In the genomic region with DNA sequence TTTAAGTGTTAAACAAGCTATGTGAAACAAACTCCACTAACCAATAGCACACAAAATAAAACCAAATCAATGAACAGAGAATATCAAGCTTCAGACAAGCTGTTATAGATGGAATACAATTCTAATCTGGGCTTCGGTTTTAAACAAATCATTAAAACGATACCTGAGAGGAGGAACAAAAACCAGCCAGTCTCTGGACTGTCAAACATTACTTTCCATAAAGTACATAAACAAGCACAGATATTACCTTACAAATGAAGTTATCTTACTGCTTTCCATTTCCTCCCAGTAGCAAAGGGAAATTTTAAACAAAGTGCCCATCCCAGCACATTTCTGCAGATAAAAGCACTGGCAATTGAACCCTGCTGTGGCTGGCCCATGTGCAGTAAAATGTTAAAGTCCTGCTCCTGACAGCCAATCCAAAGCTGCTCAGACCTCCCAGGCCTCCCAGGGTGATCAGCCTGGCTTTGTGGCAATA, we compare ENCODE assay signal across 10 cellular contexts.
DNase-seq lines count a peak whose midpoint lies in the region; ATAC-seq, FAIRE-seq and TF ChIP-seq lines count a peak whose summit lies in the region.
"Had no signal": no experiment of that assay in that cellular context is flagged by ENCODE, and none has a peak within 500 bp of the region (broad histone marks: within the 10 kb centered on the region; RNA-seq: fewer than 3 reads in every experiment).

No MANE protein-coding gene starts in this region.

- FAIRE-seq in A549 (lab: Jason Lieb, UNC), result no peak
- FAIRE-seq: H54 had no signal

- H3K4me2 ChIP-seq in A549, result peak overlapping the region; percentile 9; the same call in 1 of the 3 replicates

- H3K27ac ChIP-seq in A549 (no peak overlapping the region), colonic mucosa (no peak overlapping the region)

- POLR2A ChIA-PET in A549 (lab: Yijun Ruan, JAX), result no interaction called here

- no peaks in the 10 kb centered on the region for H3K9me3 ChIP-seq in A549
- no peaks in the 10 kb centered on the region for H3K9me3 ChIP-seq in colonic mucosa

- H3K4me3 ChIP-seq in A549 (no peak overlapping the region), colonic mucosa (no peak overlapping the region)

- DNase-seq in A549 (ENCODE audit: low read depth in 1 of 2, low spot score in 1 of 2) (no peak), OCI-M1 (lab: John Stamatoyannopoulos, UW) (peak; percentile 58), A172 (ENCODE audit: low spot score) (no peak), colonic mucosa (no peak), dermis blood vessel endothelial cell (no peak)
- DNase-seq: AML-193 had no signal

- intact Hi-C loops in colonic mucosa (cut with DNase I), result no loop called here

- TF ChIP-seq EP300 in A549 (IDR thresholded peaks at IDR 0.05), result no peak

- peaks cover 46% of the 10 kb centered on the region; the same call in 2 of the 3 replicates for H3K4me1 ChIP-seq in A549
- H3K4me1 ChIP-seq in colonic mucosa, result no peaks in the 10 kb centered on the region

- TF ChIP-seq RAD21 in A549 (conservative IDR thresholded peaks at IDR 0.05 in 1 of 2, IDR thresholded peaks at IDR 0.05 in 1 of 2), result no peak

- 72% methylated on average over 2 of the region's 2 CpGs for WGBS in A549 (ENCODE audit: missing lambda C conversion rate)

- ATAC-seq in A549 (no peak), GM19372 (IDR thresholded peaks at IDR 0.05; ENCODE audit: low read depth, unreplicated experiment) (peak; percentile 83), HG02943 (IDR thresholded peaks at IDR 0.05; ENCODE audit: low read depth, unreplicated experiment) (peak; percentile 67), HG03565 (IDR thresholded peaks at IDR 0.05; ENCODE audit: unreplicated experiment) (no peak)

- H3K9ac ChIP-seq in colonic mucosa (ENCODE audit: low read depth in 2 of 2, low read length in 2 of 2), result no peak overlapping the region

- H3K27me3 ChIP-seq in colonic mucosa, result no peaks in the 10 kb centered on the region

- TF ChIP-seq CTCF in A549 (IDR thresholded peaks at IDR 0.05) (no peak), colonic mucosa (IDR thresholded peaks at IDR 0.05) (no peak)

- no peaks in the 10 kb centered on the region for H3K36me3 ChIP-seq in colonic mucosa

- CTCF ChIA-PET in A549 (lab: Yijun Ruan, JAX), result interaction anchor here (0.6 kb wide), 1 partner anchor 20 kb away, joined by 3 read pairs; no protein-coding TSS in a partner anchor

- no peak for TF ChIP-seq POLR2A in A549 (IDR thresholded peaks at IDR 0.05; ENCODE audit: low read length)

TF ChIP-seq in A549, 52 proteins besides CTCF, POLR2A, EP300 and RAD21:
- no peak for TF ChIP-seq TFCP2L1 (CRISPR knock-in tag; IDR thresholded peaks at IDR 0.05)
- TF ChIP-seq, protein P1, sequence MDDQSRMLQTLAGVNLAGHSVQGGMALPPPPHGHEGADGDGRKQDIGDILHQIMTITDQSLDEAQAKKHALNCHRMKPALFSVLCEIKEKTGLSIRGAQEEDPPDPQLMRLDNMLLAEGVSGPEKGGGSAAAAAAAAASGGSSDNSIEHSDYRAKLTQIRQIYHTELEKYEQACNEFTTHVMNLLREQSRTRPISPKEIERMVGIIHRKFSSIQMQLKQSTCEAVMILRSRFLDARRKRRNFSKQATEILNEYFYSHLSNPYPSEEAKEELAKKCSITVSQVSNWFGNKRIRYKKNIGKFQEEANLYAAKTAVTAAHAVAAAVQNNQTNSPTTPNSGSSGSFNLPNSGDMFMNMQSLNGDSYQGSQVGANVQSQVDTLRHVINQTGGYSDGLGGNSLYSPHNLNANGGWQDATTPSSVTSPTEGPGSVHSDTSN (IDR thresholded peaks at IDR 0.05), result no peak
- no peak for TF ChIP-seq JUN (IDR thresholded peaks at IDR 0.05)
- no peak for TF ChIP-seq FOXS1 (CRISPR knock-in tag; IDR thresholded peaks at IDR 0.05)
- TF ChIP-seq NFE2L2 (conservative IDR thresholded peaks at IDR 0.05; ENCODE audit: low read length), result no peak
- TF ChIP-seq MYC (IDR thresholded peaks at IDR 0.05; ENCODE audit: borderline replicate concordance, low read length), result no peak
- no peak for TF ChIP-seq ZSCAN20 (CRISPR knock-in tag; IDR thresholded peaks at IDR 0.05)
- no peak for TF ChIP-seq HOXB13 (CRISPR knock-in tag; IDR thresholded peaks at IDR 0.05; ENCODE audit: low read depth)
- TF ChIP-seq CHD4 (IDR thresholded peaks at IDR 0.05; ENCODE audit: borderline replicate concordance), result no peak
- no peak for TF ChIP-seq MAFK (IDR thresholded peaks at IDR 0.05; ENCODE audit: partially characterized antibody)
- no peak for TF ChIP-seq HOXB5 (CRISPR knock-in tag; IDR thresholded peaks at IDR 0.05)
- TF ChIP-seq E2F6 (IDR thresholded peaks at IDR 0.05; ENCODE audit: borderline replicate concordance, low read depth), result no peak
- TF ChIP-seq KDM1A (IDR thresholded peaks at IDR 0.05; ENCODE audit: low read depth), result no peak
- TF ChIP-seq HEYL (CRISPR knock-in tag; IDR thresholded peaks at IDR 0.05), result no peak
- TF ChIP-seq TP53 (CRISPR knock-in tag; IDR thresholded peaks at IDR 0.05), result no peak

Comparison
In these comparisons a context has a peak if more than half of its experiments do, and no peak if none do; other contexts are left out.
1. ATAC-seq: peak in GM19372 (single experiment) and HG02943 (single experiment); none in A549 (0 of 2) and HG03565 (single experiment).